26 cellular contexts compared by ENCODE assay signal in the genomic region with DNA sequence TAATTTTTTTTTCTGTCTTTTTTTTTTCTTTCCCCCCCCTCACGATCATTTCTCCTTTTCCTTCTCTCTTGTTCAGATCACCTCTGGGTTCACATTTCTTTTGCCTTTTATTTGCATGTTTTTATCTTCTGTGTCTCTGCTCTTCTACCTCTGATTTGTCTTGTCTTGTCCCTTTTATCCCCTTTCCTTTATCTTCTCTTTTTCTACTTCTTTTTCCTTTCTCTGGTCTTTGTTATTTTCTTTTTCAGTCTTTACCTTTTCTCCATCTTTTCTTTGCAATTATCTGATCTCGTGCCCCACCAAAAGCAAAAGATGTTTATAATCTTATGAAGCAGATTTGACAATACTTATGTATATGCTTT.
DNase-seq lines count a peak whose midpoint lies in the region; ATAC-seq, FAIRE-seq and TF ChIP-seq lines count a peak whose summit lies in the region.
"Had no signal": no experiment of that assay in that cellular context is flagged by ENCODE, and none has a peak within 500 bp of the region (broad histone marks: within the 10 kb centered on the region; RNA-seq: fewer than 3 reads in every experiment).

No MANE protein-coding gene starts in this region.

- DNase-seq in A549 (ENCODE audit: low read depth in 1 of 2, low spot score in 1 of 2) (no peak), adipocyte (ENCODE audit: low read depth) (no peak), osteoblast (ENCODE audit: insufficient read length, low spot score, missing footprints) (no peak), A172 (ENCODE audit: low spot score) (no peak), NOMO-1 treated with dmso at 0.1 percent for 144 hours (lab: John Stamatoyannopoulos, UW; ENCODE audit: unreplicated experiment) (no peak)
- DNase-seq in CD4-positive, alpha-beta T cell = no peak
- DNase-seq in stimulated activated CD4-positive, alpha-beta T cell treated with anti-CD3 and anti-CD28 coated beads, Interleukin-2, amount 100 ng/mL, for 24 hours = no peak
- DNase-seq: activated CD8-positive, alpha-beta memory T cell treated with anti-CD3 and anti-CD28 coated beads, Interleukin-2, amount 50 U/mL, for 4 hours; activated effector memory CD4-positive, alpha-beta T cell treated with Interleukin-2 at 50 U/mL for 16 hours; adrenal gland; CD8-positive, alpha-beta memory T cell; endodermal cell; foreskin melanocyte; GOT3; IMR-90; midbrain; NCI-H1417; NCI-H446 treated with DMSO at 0.1 percent for 48 hours; nephron progenitor cell; PC-3; Right ventricle myocardium superior; stimulated activated CD8-positive, alpha-beta memory T cell treated with anti-CD3 and anti-CD28 coated beads, Interleukin-4, amount 100 ng/mL, for 48 hours; substantia nigra had no signal

- no peaks in the 10 kb centered on the region for H4K20me1 ChIP-seq in osteoblast (ENCODE audit: insufficient read depth, low read length)

- H3K27me3 Mint-ChIP-seq in CD4-positive, alpha-beta T cell = no peaks in the 10 kb centered on the region

- H3K4me3 Mint-ChIP-seq in CD4-positive, alpha-beta T cell = no peak overlapping the region
- H3K4me3 Mint-ChIP-seq: CD8-positive, alpha-beta memory T cell; endodermal cell; nephron progenitor cell; WTC11 had no signal

- no peak for ATAC-seq in A549
- ATAC-seq in CD4-positive, alpha-beta T cell (ENCODE audit: poor library complexity) = no peak
- ATAC-seq: PC-3, WTC11 had no signal

- H3K4me2 ChIP-seq in A549 (peak overlapping the region; percentile 38), osteoblast (ENCODE audit: insufficient read depth, low read length) (no peak overlapping the region)

- TF ChIP-seq CTCF in A549 (IDR thresholded peaks at IDR 0.05) (no peak), osteoblast (IDR thresholded peaks at IDR 0.05; ENCODE audit: extremely low read depth, low read depth, low read length) (no peak)
- no peak for TF ChIP-seq CTCF in CD4-positive, alpha-beta T cell (IDR thresholded peaks at IDR 0.05)

- H3K36me3 ChIP-seq in adipocyte (ENCODE audit: control insufficient read depth, insufficient read depth, low read length, severe bottlenecking) (no peaks in the 10 kb centered on the region), osteoblast (ENCODE audit: insufficient read depth, low read length) (no peaks in the 10 kb centered on the region)
- H3K36me3 ChIP-seq: adrenal gland, esophagus muscularis mucosa had no signal

- TF ChIP-seq RAD21 in A549 (conservative IDR thresholded peaks at IDR 0.05 in 1 of 2, IDR thresholded peaks at IDR 0.05 in 1 of 2) = no peak

- H3K36me3 Mint-ChIP-seq in CD4-positive, alpha-beta T cell (ENCODE audit: low read depth) = no peaks in the 10 kb centered on the region
- H3K36me3 Mint-ChIP-seq: WTC11 had no signal

- H3K27me3 ChIP-seq in CD4-positive, alpha-beta T cell (ENCODE audit: control insufficient read depth, insufficient read depth, low read length) = no peaks in the 10 kb centered on the region
- H3K27me3 ChIP-seq in adipocyte (replicated peaks; ENCODE audit: control insufficient read depth, insufficient read depth, low read length) = no peaks in the 10 kb centered on the region
- H3K27me3 ChIP-seq in osteoblast (ENCODE audit: insufficient read depth, low read length) = no peaks in the 10 kb centered on the region
- H3K27me3 ChIP-seq: adrenal gland, esophagus muscularis mucosa had no signal

- POLR2A ChIA-PET in A549 (lab: Yijun Ruan, JAX) = no interaction called here
- POLR2A ChIA-PET in CD4-positive, alpha-beta T cell (lab: Charles Lee) = no interaction called here

- no peaks in the 10 kb centered on the region for H3K9me3 Mint-ChIP-seq in CD4-positive, alpha-beta T cell
- H3K9me3 Mint-ChIP-seq: CD8-positive, alpha-beta memory T cell; endodermal cell; nephron progenitor cell; WTC11 had no signal

- H3K4me1 ChIP-seq in A549 (peaks cover 21% of the 10 kb centered on the region), adipocyte (ENCODE audit: control insufficient read depth, insufficient read depth, low read length) (peaks cover 36% of the 10 kb centered on the region), osteoblast (ENCODE audit: insufficient read depth, low read length) (peaks cover 30% of the 10 kb centered on the region)
- H3K4me1 ChIP-seq: adrenal gland had no signal

- 64% methylated on average over 2 of the region's 2 CpGs for WGBS in A549 (ENCODE audit: missing lambda C conversion rate)

- no peak overlapping the region for H3K4me3 ChIP-seq in A549
- H3K4me3 ChIP-seq in adipocyte (ENCODE audit: low read length) = no peak overlapping the region
- no peak overlapping the region for H3K4me3 ChIP-seq in osteoblast (ENCODE audit: insufficient read depth, low read length)
- H3K4me3 ChIP-seq: adrenal gland, coronary artery, esophagus muscularis mucosa had no signal

- TF ChIP-seq POLR2A in A549 (IDR thresholded peaks at IDR 0.05; ENCODE audit: low read length) = no peak

- TF ChIP-seq EP300 in A549 (IDR thresholded peaks at IDR 0.05) = no peak

- H3K9ac ChIP-seq in adipocyte (ENCODE audit: low read length) = peak overlapping the region; percentile 46

- peaks cover 26% of the 10 kb centered on the region for H3K4me1 Mint-ChIP-seq in CD4-positive, alpha-beta T cell (ENCODE audit: low read depth)
- H3K4me1 Mint-ChIP-seq: endodermal cell, nephron progenitor cell had no signal

- intact Hi-C loops in CD4-positive, alpha-beta T cell (cut with DNase I, micrococcal nuclease) = loop anchor here in 1 of 2 experiments (5.0 kb wide), 1 partner anchor 74 kb away; no protein-coding TSS in a partner anchor

- peak overlapping the region; percentile 10 for H3K27ac Mint-ChIP-seq in CD4-positive, alpha-beta T cell
- H3K27ac Mint-ChIP-seq: endodermal cell, nephron progenitor cell, WTC11 had no signal

- H2AFZ ChIP-seq in osteoblast (ENCODE audit: low read length) = peak overlapping the region; percentile 17

- CTCF ChIA-PET in A549 (lab: Yijun Ruan, JAX) = interaction anchor here (0.7 kb wide), 1 partner anchor 11 kb away, joined by 5 read pairs; no protein-coding TSS in a partner anchor
- CTCF ChIA-PET in CD4-positive, alpha-beta T cell (lab: Charles Lee) = no interaction called here

- H3K9me3 ChIP-seq in A549 (no peaks in the 10 kb centered on the region), adipocyte (ENCODE audit: control insufficient read depth, low read length) (no peaks in the 10 kb centered on the region), osteoblast (ENCODE audit: low read depth, low read length) (no peaks in the 10 kb centered on the region)
- H3K9me3 ChIP-seq in CD4-positive, alpha-beta T cell (ENCODE audit: control insufficient read depth, low read length) = no peaks in the 10 kb centered on the region
- H3K9me3 ChIP-seq: adrenal gland, esophagus muscularis mucosa had no signal

- H3K27ac ChIP-seq in A549 (0 out of 6 replicates have a peak overlapping the region, but pooled peaks of 1 of the 2 experiments have one; percentile 24), osteoblast (ENCODE audit: low read depth, low read length) (no peak overlapping the region)
- no peak overlapping the region for H3K27ac ChIP-seq in CD4-positive, alpha-beta T cell (ENCODE audit: low read depth, low read length)
- H3K27ac ChIP-seq: adrenal gland had no signal

- H3K79me2 ChIP-seq in osteoblast (ENCODE audit: insufficient read depth, low read length) = no peaks in the 10 kb centered on the region

- FAIRE-seq in A549 (lab: Jason Lieb, UNC) = no peak

TF ChIP-seq in A549, 52 proteins besides CTCF, POLR2A, EP300 and RAD21:
- TF ChIP-seq, protein P1, sequence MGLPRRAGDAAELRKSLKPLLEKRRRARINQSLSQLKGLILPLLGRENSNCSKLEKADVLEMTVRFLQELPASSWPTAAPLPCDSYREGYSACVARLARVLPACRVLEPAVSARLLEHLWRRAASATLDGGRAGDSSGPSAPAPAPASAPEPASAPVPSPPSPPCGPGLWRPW (IDR thresholded peaks at IDR 0.05) = no peak
- TF ChIP-seq EHF (CRISPR knock-in tag; IDR thresholded peaks at IDR 0.05) = no peak
- TF ChIP-seq ZSCAN20 (CRISPR knock-in tag; IDR thresholded peaks at IDR 0.05) = no peak
- TF ChIP-seq FOSL2 (IDR thresholded peaks at IDR 0.05) = no peak
- no peak for TF ChIP-seq FOSL2 (CRISPR knock-in tag; IDR thresholded peaks at IDR 0.05)
- TF ChIP-seq, protein P2, sequence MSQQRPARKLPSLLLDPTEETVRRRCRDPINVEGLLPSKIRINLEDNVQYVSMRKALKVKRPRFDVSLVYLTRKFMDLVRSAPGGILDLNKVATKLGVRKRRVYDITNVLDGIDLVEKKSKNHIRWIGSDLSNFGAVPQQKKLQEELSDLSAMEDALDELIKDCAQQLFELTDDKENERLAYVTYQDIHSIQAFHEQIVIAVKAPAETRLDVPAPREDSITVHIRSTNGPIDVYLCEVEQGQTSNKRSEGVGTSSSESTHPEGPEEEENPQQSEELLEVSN (IDR thresholded peaks at IDR 0.05; ENCODE audit: borderline replicate concordance, low read depth) = no peak
- TF ChIP-seq CHD2 (IDR thresholded peaks at IDR 0.05; ENCODE audit: low read length, partially characterized antibody) = no peak
- no peak for TF ChIP-seq SMC3 (IDR thresholded peaks at IDR 0.05)
- no peak for TF ChIP-seq HDAC2 (IDR thresholded peaks at IDR 0.05)
- TF ChIP-seq ZC3H11A (IDR thresholded peaks at IDR 0.05) = no peak
- no peak for TF ChIP-seq JUNB (IDR thresholded peaks at IDR 0.05)
- TF ChIP-seq NPAS2 (CRISPR knock-in tag; IDR thresholded peaks at IDR 0.05; ENCODE audit: borderline replicate concordance) = no peak
- TF ChIP-seq HOXA7 (CRISPR knock-in tag; IDR thresholded peaks at IDR 0.05) = no peak
